Comparison of ENCODE assay signal across 30 cellular contexts in the genomic region with DNA sequence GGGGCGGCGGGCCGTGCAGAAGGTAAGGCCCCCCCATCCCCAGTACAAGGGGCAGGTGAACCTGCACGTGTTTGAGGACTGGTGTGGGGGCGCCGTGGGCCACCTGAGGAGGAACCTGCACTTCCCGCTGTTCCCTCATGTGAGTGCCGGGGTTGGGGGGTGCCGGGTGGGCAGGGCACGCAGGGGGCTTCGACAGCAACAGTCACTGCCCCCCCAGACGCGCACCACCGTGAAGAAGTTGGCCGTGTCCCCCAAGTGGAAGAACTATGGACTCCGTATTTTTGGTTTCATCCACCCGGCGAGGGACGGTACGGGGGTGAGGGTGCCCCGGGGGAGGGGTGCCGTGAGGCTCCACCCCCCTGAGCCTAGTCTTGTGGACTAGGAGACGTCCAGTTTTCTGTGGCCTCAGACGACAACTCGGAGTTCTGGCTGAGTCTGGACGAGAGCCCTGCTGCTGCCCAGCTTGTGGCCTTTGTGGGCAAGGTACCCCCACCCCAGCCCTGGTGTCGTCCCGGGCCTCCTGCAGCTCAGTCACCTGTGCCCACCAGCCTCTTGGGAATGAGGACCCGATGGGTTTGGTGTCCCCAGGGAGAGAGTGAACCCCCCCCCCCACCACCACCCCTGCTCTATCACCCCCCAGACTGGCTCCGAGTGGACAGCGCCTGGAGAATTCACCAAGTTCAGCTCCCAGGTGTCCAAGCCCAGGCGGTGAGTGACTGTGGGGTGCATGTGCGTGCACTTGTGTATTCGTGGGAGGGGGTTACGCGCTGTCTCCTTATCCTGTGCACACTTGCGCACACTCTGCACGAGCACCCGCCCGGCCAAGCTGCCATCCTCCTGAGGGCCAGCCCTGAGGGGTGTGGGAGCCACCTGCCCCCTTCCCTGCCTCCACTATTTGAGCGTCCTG. TPM values are rescaled to one million over a fixed set of nuclear protein-coding genes. Genes with fewer than 3 reads are reported as not detected.
"Had no signal": no experiment of that assay in that cellular context is flagged by ENCODE, and none has a peak within 500 bp of the region (broad histone marks: within the 10 kb centered on the region; RNA-seq: fewer than 3 reads in every experiment).

No MANE protein-coding gene starts in this region.

- H3K27ac ChIP-seq: breast epithelium, colonic mucosa, gastrocnemius medialis, pancreas, psoas muscle, stomach, testis, vagina had no signal

- H3K4me1 ChIP-seq: colonic mucosa, psoas muscle had no signal

- H3K4me2 ChIP-seq: smooth muscle cell had no signal

- H3K27me3 Mint-ChIP-seq: type B pancreatic cell had no signal

- ATAC-seq: gastrocnemius medialis; left cardiac atrium; psoas muscle; stimulated activated memory B cell treated with anti-CD40 and anti-IgM and Interleukin-4, amounts not matched to agents 10 μg/mL and 1 μg/mL and 100 μg/mL, for 72 hours had no signal

- H3K9me3 Mint-ChIP-seq: activated CD4-positive, alpha-beta T cell treated with anti-CD3 and anti-CD28 coated beads, Interleukin-2, amount 10 ng/mL, durations not matched to agents 7 days and 5 days; activated T-cell treated with anti-CD3 and anti-CD28 coated beads, Interleukin-2, amount 50 U/mL, for 24 hours; central memory CD8-positive, alpha-beta T cell; stimulated activated memory B cell treated with anti-CD40 and anti-IgM and Interleukin-4, amounts not matched to agents 10 μg/mL and 1 μg/mL and 100 μg/mL, for 72 hours; T-helper 1 cell treated with Interleukin-12 subunit alpha and Interleukin-12 subunit beta and Interleukin-4 antibody, amounts not matched to agents 30 μg/mL and 1 μg/mL, for 36 hours; type B pancreatic cell had no signal

- DNase-seq: activated CD4-positive, alpha-beta memory T cell treated with anti-CD3 and anti-CD28 coated beads, Interleukin-2, amount 10 ng/mL, durations not matched to agents 7 days and 5 days; activated CD4-positive, alpha-beta T cell treated with anti-CD3 and anti-CD28 coated beads for 1 hour; activated CD4-positive, alpha-beta T cell treated with anti-CD3 and anti-CD28 coated beads, Interleukin-2, amount 10 ng/mL, durations not matched to agents 7 days and 5 days; activated CD8-positive, alpha-beta memory T cell treated with anti-CD3 and anti-CD28 coated beads, Interleukin-2, amount 50 U/mL, for 48 hours; activated gamma-delta T cell; activated naive CD4-positive, alpha-beta T cell treated with anti-CD3 and anti-CD28 coated beads, Interleukin-2, amount 50 U/mL, for 16 hours; activated T-cell treated with anti-CD3 and anti-CD28 coated beads, Interleukin-2, amount 50 U/mL, for 24 hours; amniotic stem cell; colonic mucosa; effector memory CD4-positive, alpha-beta T cell; erythroblast; gastrocnemius medialis; left cardiac atrium; mammary epithelial cell; naive B cell; nephron progenitor cell; stimulated activated CD4-positive, alpha-beta T cell treated with anti-CD3 and anti-CD28 coated beads, Interleukin-1b, Interleukin-23, amount 100 ng/mL, for 48 hours; stimulated activated CD4-positive, alpha-beta T cell treated with anti-CD3 and anti-CD28 coated beads, Interleukin-4, amount 100 ng/mL, for 4 hours; stimulated activated CD8-positive, alpha-beta memory T cell treated with anti-CD3 and anti-CD28 coated beads, Interleukin-4, amount 100 ng/mL, for 48 hours; stomach; testis had no signal

- H3K27ac Mint-ChIP-seq: activated CD4-positive, alpha-beta T cell treated with anti-CD3 and anti-CD28 coated beads, Interleukin-2, amount 10 ng/mL, durations not matched to agents 7 days and 5 days; activated T-cell treated with anti-CD3 and anti-CD28 coated beads, Interleukin-2, amount 50 U/mL, for 24 hours; stimulated activated memory B cell treated with anti-CD40 and anti-IgM and Interleukin-4, amounts not matched to agents 10 μg/mL and 1 μg/mL and 100 μg/mL, for 72 hours; T-helper 1 cell treated with Interleukin-12 subunit alpha and Interleukin-12 subunit beta and Interleukin-4 antibody, amounts not matched to agents 30 μg/mL and 1 μg/mL, for 36 hours; type B pancreatic cell had no signal

- H3K36me3 Mint-ChIP-seq: stimulated activated memory B cell treated with anti-CD40 and anti-IgM and Interleukin-4, amounts not matched to agents 10 μg/mL and 1 μg/mL and 100 μg/mL, for 72 hours had no signal

- H3K9me3 ChIP-seq: breast epithelium, colonic mucosa, gastrocnemius medialis, pancreas, psoas muscle, stomach, testis, vagina had no signal

- H3K4me3 ChIP-seq: breast epithelium, colonic mucosa, gastrocnemius medialis, pancreas, psoas muscle, smooth muscle cell, stomach, testis, vagina had no signal

- H3K36me3 ChIP-seq: breast epithelium, colonic mucosa, gastrocnemius medialis, pancreas, stomach, vagina had no signal

- H3K4me3 Mint-ChIP-seq: activated CD4-positive, alpha-beta memory T cell treated with anti-CD3 and anti-CD28 coated beads, Interleukin-2, amount 10 ng/mL, durations not matched to agents 7 days and 5 days; activated CD4-positive, alpha-beta T cell treated with anti-CD3 and anti-CD28 coated beads, Interleukin-2, amount 10 ng/mL, durations not matched to agents 7 days and 5 days; activated T-cell treated with anti-CD3 and anti-CD28 coated beads, Interleukin-2, amount 50 U/mL, for 24 hours; central memory CD8-positive, alpha-beta T cell; naive B cell; nephron progenitor cell; stimulated activated memory B cell treated with anti-CD40 and anti-IgM and Interleukin-4, amounts not matched to agents 10 μg/mL and 1 μg/mL and 100 μg/mL, for 72 hours; T-helper 1 cell treated with Interleukin-12 subunit alpha and Interleukin-12 subunit beta and Interleukin-4 antibody, amounts not matched to agents 30 μg/mL and 1 μg/mL, for 36 hours; type B pancreatic cell had no signal

- H3K27me3 ChIP-seq: testis, vagina had no signal

RNA-seq across cellular contexts. Expression of gene B4GALNT4, which starts 3.8 kb away (rescaled TPM):
- total RNA-seq: gastrocnemius medialis had no signal

RNA-seq across cellular contexts. Expression of gene PKP3, which starts 20.9 kb away (rescaled TPM):
- total RNA-seq: activated CD4-positive, alpha-beta memory T cell treated with anti-CD3 and anti-CD28 coated beads, Interleukin-2, amount 10 ng/mL, durations not matched to agents 7 days and 5 days; activated CD4-positive, alpha-beta T cell treated with anti-CD3 and anti-CD28 coated beads, Interleukin-2, amount 10 ng/mL, durations not matched to agents 7 days and 5 days had no signal
